ENCODE assay signal across 1 cellular context in the genomic region with DNA sequence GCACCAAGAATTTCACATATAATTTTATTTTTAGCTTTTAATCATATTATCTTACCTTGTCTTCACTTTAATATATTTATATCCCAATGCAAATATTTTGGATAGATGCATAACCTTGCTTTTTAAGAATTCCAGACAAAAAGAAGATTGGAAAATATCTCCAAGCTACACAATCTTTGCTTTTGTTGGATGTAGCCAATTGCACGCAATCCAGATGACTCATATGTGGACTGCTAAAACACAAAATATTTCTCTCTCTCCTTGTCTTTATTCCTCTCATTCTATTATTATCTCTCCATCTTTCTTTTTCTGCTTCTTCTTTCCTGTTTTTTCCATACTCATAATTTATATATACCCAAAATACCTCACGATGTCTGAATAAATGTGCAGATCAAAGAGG.
TF ChIP-seq lines count a peak whose summit lies in the region.

No MANE protein-coding gene starts in this region.

TF ChIP-seq in endothelial cell of umbilical vein, 7 proteins besides CTCF, POLR2A, EP300 and RAD21 (continued from another document):
- TF ChIP-seq JUN (IDR thresholded peaks at IDR 0.05; ENCODE audit: borderline replicate concordance, insufficient read depth, insufficient read length, low read depth) (no peak), EZH2 (IDR thresholded peaks at IDR 0.05; ENCODE audit: borderline replicate concordance, low read depth, low read length, severe bottlenecking) (no peak), MYC (IDR thresholded peaks at IDR 0.05; ENCODE audit: low read depth, low read length) (no peak)
TF ChIP-seq in endothelial cell of umbilical vein: peak in this region for 0.
